ENCODE assay signal across 1 cellular context in the genomic region with DNA sequence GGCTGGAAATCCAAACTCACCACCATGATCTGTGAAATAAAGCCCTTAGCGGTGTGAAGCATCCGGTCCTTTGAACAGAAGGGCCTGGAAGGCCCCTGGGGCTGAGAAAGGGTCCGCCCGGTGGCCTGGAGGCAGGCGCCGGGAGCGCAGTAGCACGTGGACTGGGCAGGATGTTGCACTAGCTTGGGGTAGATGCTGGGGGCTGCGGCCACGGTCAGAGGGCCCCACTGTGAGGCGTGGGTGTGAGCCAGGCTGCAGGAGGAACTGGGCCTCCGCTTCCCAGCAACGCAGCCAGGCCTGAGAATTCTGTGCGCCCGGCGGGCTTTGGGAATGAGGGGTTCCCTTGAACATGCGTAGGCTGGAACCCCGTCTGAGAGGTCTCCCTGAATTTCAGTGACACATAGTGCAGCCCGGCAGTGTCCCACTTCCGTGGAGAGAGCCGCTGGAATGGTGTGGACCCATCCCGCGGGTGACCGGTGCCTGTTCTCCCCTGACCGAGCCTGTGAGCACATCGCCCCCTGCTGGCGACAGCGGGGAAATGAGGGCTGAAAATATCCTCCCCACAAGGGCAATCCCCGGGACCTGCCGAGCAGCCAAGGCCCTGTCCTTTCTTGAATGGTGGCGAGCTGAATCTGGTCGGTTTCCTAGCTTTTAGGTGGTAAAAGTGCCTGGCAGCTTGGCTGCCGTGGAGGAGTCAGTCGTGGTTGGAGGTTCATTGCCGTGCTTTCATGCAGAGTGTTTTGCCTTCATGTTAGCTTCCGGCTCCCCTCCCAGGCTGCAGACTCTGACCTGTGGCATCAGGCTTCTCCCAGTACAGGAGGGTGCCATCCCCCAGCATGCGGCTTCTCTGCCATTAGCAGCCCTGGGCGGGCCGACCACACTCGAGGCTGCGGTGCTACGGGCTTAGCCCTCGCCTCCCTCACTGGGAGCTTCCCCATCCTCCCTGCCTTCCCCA.
A peak's percentile ranks its signal among the peaks of the same experiment; 100 is the strongest.
TF ChIP-seq lines count a peak whose summit lies in the region.

No MANE protein-coding gene starts in this region.

TF ChIP-seq in HepG2, 621 proteins besides CTCF, POLR2A, EP300 and RAD21 (continued from another document and continues in another):
- TF ChIP-seq, protein P1, sequence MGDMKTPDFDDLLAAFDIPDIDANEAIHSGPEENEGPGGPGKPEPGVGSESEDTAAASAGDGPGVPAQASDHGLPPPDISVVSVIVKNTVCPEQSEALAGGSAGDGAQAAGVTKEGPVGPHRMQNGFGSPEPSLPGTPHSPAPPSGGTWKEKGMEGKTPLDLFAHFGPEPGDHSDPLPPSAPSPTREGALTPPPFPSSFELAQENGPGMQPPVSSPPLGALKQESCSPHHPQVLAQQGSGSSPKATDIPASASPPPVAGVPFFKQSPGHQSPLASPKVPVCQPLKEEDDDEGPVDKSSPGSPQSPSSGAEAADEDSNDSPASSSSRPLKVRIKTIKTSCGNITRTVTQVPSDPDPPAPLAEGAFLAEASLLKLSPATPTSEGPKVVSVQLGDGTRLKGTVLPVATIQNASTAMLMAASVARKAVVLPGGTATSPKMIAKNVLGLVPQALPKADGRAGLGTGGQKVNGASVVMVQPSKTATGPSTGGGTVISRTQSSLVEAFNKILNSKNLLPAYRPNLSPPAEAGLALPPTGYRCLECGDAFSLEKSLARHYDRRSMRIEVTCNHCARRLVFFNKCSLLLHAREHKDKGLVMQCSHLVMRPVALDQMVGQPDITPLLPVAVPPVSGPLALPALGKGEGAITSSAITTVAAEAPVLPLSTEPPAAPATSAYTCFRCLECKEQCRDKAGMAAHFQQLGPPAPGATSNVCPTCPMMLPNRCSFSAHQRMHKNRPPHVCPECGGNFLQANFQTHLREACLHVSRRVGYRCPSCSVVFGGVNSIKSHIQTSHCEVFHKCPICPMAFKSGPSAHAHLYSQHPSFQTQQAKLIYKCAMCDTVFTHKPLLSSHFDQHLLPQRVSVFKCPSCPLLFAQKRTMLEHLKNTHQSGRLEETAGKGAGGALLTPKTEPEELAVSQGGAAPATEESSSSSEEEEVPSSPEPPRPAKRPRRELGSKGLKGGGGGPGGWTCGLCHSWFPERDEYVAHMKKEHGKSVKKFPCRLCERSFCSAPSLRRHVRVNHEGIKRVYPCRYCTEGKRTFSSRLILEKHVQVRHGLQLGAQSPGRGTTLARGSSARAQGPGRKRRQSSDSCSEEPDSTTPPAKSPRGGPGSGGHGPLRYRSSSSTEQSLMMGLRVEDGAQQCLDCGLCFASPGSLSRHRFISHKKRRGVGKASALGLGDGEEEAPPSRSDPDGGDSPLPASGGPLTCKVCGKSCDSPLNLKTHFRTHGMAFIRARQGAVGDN (CRISPR knock-in tag; IDR thresholded peaks at IDR 0.05) = peak; percentile 81
- TF ChIP-seq, protein P2, sequence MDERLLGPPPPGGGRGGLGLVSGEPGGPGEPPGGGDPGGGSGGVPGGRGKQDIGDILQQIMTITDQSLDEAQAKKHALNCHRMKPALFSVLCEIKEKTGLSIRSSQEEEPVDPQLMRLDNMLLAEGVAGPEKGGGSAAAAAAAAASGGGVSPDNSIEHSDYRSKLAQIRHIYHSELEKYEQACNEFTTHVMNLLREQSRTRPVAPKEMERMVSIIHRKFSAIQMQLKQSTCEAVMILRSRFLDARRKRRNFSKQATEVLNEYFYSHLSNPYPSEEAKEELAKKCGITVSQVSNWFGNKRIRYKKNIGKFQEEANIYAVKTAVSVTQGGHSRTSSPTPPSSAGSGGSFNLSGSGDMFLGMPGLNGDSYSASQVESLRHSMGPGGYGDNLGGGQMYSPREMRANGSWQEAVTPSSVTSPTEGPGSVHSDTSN (CRISPR knock-in tag; IDR thresholded peaks at IDR 0.05) = no peak
- TF ChIP-seq ZNF207 (IDR thresholded peaks at IDR 0.05; ENCODE audit: borderline replicate concordance) (no peak), TMF1 (CRISPR knock-in tag; IDR thresholded peaks at IDR 0.05; ENCODE audit: low read depth) (no peak), PAF1 (CRISPR knock-in tag; IDR thresholded peaks at IDR 0.05) (peak; percentile 44; the same call in 1 of the 2 replicates), NFKB2 (CRISPR knock-in tag; IDR thresholded peaks at IDR 0.05; ENCODE audit: borderline replicate concordance) (0 out of 2 replicates have a peak, but pooled peaks have one; percentile 31), CENPT (CRISPR knock-in tag; IDR thresholded peaks at IDR 0.05; ENCODE audit: low read depth) (no peak; the same call in 1 of the 2 replicates), CBFB (CRISPR knock-in tag; IDR thresholded peaks at IDR 0.05) (no peak), AGO2 (optimal IDR thresholded peaks at IDR 0.05; ENCODE audit: low read depth, low read length) (peak; percentile 98), HDAC2 (CRISPR knock-in tag; IDR thresholded peaks at IDR 0.05) (no peak), MTA1 (CRISPR knock-in tag; IDR thresholded peaks at IDR 0.05; ENCODE audit: borderline replicate concordance) (peak; percentile 50; the same call in 1 of the 2 replicates), ZMYM3 (CRISPR knock-in tag; IDR thresholded peaks at IDR 0.05) (0 out of 2 replicates have a peak, but pooled peaks have one; percentile 19), NR1H2 (CRISPR knock-in tag; IDR thresholded peaks at IDR 0.05; ENCODE audit: borderline replicate concordance, low read depth) (no peak), ZNF430 (CRISPR knock-in tag; IDR thresholded peaks at IDR 0.05) (0 out of 2 replicates have a peak, but pooled peaks have one; percentile 15), JUN (CRISPR knock-in tag; IDR thresholded peaks at IDR 0.05) (no peak), RARG (CRISPR knock-in tag; IDR thresholded peaks at IDR 0.05; ENCODE audit: low read depth) (no peak), PTBP1 (IDR thresholded peaks at IDR 0.05; ENCODE audit: low read depth, low read length, poor library complexity, severe bottlenecking) (no peak), ZNF572 (CRISPR knock-in tag; IDR thresholded peaks at IDR 0.05) (0 out of 2 replicates have a peak, but pooled peaks have one; percentile 3), JARID2 (CRISPR knock-in tag; IDR thresholded peaks at IDR 0.05; ENCODE audit: insufficient replicate concordance) (no peak), STAG1 (CRISPR knock-in tag; IDR thresholded peaks at IDR 0.05) (peak; percentile 92), SALL1 (CRISPR knock-in tag; IDR thresholded peaks at IDR 0.05) (peak; percentile 72), RELA (CRISPR knock-in tag; IDR thresholded peaks at IDR 0.05) (no peak), CCAR2 (optimal IDR thresholded peaks at IDR 0.05; ENCODE audit: low read depth, low read length) (no peak), ZNF563 (CRISPR knock-in tag; IDR thresholded peaks at IDR 0.05) (peak; percentile 38; the same call in 1 of the 2 replicates), IRF2 (CRISPR knock-in tag; IDR thresholded peaks at IDR 0.05) (no peak), ZNF556 (CRISPR knock-in tag; IDR thresholded peaks at IDR 0.05; ENCODE audit: borderline replicate concordance) (peak; percentile 37; the same call in 1 of the 2 replicates), TBX2 (CRISPR knock-in tag; IDR thresholded peaks at IDR 0.05; ENCODE audit: borderline replicate concordance) (no peak), TSC22D2 (CRISPR knock-in tag; IDR thresholded peaks at IDR 0.05; ENCODE audit: borderline replicate concordance) (no peak)
- TF ChIP-seq, protein P3, sequence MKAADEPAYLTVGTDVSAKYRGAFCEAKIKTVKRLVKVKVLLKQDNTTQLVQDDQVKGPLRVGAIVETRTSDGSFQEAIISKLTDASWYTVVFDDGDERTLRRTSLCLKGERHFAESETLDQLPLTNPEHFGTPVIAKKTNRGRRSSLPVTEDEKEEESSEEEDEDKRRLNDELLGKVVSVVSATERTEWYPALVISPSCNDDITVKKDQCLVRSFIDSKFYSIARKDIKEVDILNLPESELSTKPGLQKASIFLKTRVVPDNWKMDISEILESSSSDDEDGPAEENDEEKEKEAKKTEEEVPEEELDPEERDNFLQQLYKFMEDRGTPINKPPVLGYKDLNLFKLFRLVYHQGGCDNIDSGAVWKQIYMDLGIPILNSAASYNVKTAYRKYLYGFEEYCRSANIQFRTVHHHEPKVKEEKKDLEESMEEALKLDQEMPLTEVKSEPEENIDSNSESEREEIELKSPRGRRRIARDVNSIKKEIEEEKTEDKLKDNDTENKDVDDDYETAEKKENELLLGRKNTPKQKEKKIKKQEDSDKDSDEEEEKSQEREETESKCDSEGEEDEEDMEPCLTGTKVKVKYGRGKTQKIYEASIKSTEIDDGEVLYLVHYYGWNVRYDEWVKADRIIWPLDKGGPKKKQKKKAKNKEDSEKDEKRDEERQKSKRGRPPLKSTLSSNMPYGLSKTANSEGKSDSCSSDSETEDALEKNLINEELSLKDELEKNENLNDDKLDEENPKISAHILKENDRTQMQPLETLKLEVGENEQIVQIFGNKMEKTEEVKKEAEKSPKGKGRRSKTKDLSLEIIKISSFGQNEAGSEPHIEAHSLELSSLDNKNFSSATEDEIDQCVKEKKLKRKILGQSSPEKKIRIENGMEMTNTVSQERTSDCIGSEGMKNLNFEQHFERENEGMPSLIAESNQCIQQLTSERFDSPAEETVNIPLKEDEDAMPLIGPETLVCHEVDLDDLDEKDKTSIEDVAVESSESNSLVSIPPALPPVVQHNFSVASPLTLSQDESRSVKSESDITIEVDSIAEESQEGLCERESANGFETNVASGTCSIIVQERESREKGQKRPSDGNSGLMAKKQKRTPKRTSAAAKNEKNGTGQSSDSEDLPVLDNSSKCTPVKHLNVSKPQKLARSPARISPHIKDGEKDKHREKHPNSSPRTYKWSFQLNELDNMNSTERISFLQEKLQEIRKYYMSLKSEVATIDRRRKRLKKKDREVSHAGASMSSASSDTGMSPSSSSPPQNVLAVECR (CRISPR knock-in tag; IDR thresholded peaks at IDR 0.05; ENCODE audit: borderline replicate concordance) = peak; percentile 37; the same call in 1 of the 2 replicates
- TF ChIP-seq, protein P4, sequence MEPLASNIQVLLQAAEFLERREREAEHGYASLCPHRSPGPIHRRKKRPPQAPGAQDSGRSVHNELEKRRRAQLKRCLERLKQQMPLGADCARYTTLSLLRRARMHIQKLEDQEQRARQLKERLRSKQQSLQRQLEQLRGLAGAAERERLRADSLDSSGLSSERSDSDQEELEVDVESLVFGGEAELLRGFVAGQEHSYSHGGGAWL (CRISPR knock-in tag; IDR thresholded peaks at IDR 0.05) = peak; percentile 56
- TF ChIP-seq, protein P5, sequence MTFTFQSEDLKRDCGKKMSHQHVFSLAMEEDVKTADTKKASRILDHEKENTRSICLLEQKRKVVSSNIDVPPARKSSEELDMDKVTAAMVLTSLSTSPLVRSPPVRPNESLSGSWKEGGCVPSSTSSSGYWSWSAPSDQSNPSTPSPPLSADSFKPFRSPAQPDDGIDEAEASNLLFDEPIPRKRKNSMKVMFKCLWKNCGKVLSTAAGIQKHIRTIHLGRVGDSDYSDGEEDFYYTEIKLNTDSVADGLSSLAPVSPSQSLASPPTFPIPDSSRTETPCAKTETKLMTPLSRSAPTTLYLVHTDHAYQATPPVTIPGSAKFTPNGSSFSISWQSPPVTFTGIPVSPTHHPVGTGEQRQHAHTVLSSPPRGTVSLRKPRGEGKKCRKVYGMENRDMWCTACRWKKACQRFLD (CRISPR knock-in tag; IDR thresholded peaks at IDR 0.05; ENCODE audit: borderline replicate concordance) = no peak; the same call in 1 of the 2 replicates
- TF ChIP-seq, protein P6, sequence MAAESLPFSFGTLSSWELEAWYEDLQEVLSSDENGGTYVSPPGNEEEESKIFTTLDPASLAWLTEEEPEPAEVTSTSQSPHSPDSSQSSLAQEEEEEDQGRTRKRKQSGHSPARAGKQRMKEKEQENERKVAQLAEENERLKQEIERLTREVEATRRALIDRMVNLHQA (CRISPR knock-in tag; IDR thresholded peaks at IDR 0.05) = no peak
- TF ChIP-seq, protein P7, sequence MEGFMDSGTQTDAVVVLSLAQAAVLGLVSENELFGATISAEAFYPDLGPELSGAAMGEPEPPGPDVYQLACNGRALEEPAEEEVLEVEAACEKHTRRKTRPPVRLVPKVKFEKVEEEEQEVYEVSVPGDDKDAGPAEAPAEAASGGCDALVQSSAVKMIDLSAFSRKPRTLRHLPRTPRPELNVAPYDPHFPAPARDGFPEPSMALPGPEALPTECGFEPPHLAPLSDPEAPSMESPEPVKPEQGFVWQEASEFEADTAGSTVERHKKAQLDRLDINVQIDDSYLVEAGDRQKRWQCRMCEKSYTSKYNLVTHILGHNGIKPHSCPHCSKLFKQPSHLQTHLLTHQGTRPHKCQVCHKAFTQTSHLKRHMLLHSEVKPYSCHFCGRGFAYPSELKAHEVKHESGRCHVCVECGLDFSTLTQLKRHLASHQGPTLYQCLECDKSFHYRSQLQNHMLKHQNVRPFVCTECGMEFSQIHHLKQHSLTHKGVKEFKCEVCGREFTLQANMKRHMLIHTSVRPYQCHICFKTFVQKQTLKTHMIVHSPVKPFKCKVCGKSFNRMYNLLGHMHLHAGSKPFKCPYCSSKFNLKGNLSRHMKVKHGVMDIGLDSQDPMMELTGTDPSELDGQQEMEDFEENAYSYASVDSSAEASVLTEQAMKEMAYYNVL (CRISPR knock-in tag; IDR thresholded peaks at IDR 0.05; ENCODE audit: borderline replicate concordance) = 0 out of 2 replicates have a peak, but pooled peaks have one; percentile 40
- TF ChIP-seq, protein P8, sequence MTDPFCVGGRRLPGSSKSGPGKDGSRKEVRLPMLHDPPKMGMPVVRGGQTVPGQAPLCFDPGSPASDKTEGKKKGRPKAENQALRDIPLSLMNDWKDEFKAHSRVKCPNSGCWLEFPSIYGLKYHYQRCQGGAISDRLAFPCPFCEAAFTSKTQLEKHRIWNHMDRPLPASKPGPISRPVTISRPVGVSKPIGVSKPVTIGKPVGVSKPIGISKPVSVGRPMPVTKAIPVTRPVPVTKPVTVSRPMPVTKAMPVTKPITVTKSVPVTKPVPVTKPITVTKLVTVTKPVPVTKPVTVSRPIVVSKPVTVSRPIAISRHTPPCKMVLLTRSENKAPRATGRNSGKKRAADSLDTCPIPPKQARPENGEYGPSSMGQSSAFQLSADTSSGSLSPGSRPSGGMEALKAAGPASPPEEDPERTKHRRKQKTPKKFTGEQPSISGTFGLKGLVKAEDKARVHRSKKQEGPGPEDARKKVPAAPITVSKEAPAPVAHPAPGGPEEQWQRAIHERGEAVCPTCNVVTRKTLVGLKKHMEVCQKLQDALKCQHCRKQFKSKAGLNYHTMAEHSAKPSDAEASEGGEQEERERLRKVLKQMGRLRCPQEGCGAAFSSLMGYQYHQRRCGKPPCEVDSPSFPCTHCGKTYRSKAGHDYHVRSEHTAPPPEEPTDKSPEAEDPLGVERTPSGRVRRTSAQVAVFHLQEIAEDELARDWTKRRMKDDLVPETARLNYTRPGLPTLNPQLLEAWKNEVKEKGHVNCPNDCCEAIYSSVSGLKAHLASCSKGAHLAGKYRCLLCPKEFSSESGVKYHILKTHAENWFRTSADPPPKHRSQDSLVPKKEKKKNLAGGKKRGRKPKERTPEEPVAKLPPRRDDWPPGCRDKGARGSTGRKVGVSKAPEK (CRISPR knock-in tag; IDR thresholded peaks at IDR 0.05; ENCODE audit: borderline replicate concordance) = no peak
- TF ChIP-seq, protein P9, sequence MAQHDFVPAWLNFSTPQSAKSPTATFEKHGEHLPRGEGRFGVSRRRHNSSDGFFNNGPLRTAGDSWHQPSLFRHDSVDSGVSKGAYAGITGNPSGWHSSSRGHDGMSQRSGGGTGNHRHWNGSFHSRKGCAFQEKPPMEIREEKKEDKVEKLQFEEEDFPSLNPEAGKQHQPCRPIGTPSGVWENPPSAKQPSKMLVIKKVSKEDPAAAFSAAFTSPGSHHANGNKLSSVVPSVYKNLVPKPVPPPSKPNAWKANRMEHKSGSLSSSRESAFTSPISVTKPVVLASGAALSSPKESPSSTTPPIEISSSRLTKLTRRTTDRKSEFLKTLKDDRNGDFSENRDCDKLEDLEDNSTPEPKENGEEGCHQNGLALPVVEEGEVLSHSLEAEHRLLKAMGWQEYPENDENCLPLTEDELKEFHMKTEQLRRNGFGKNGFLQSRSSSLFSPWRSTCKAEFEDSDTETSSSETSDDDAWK (CRISPR knock-in tag; IDR thresholded peaks at IDR 0.05) = no peak
